22 cellular contexts compared by ENCODE assay signal in genomic region chr14:85789506-85789905, GRCh38.
"Had no signal": no experiment of that assay in that cellular context is flagged by ENCODE, and none has a peak within 500 bp of the region (broad histone marks: within the 10 kb centered on the region; RNA-seq: fewer than 3 reads in every experiment).

No MANE protein-coding gene starts in this region.

- H3K27me3 Mint-ChIP-seq: type B pancreatic cell had no signal

- H3K4me3 ChIP-seq: dorsolateral prefrontal cortex, gastrocnemius medialis, heart right ventricle, mucosa of descending colon, neural progenitor cell, ovary, right atrium auricular region, suprapubic skin, thyroid gland had no signal

- ATAC-seq: gastrocnemius medialis; heart right ventricle; left lobe of liver; mucosa of descending colon; naive thymus-derived CD8-positive, alpha-beta T cell had no signal

- DNase-seq: cortex of kidney; dorsolateral prefrontal cortex; effector CD8-positive, alpha-beta T cell; gastrocnemius medialis; heart right ventricle; hypothalamus; islet precursor cell; mammary epithelial cell; mucosa of descending colon; nucleus accumbens; ovary; small intestine; stimulated activated CD4-positive, alpha-beta T cell treated with anti-CD3 and anti-CD28 coated beads, Interleukin-12 subunit alpha, Interleukin-12 subunit beta, amount 100 ng/mL, for 4 hours; stimulated activated naive CD4-positive, alpha-beta T cell; thyroid gland had no signal

- H2AFZ ChIP-seq: neural progenitor cell had no signal

- H3K9ac ChIP-seq: neural progenitor cell had no signal

- H3K4me3 Mint-ChIP-seq: neural progenitor cell, type B pancreatic cell had no signal

- H3K9me3 Mint-ChIP-seq: neural progenitor cell, type B pancreatic cell had no signal

- H3K9me3 ChIP-seq: gastrocnemius medialis, ovary, right atrium auricular region, suprapubic skin, thyroid gland had no signal

- H3K36me3 ChIP-seq: gastrocnemius medialis, heart right ventricle, neural progenitor cell, ovary, right atrium auricular region, suprapubic skin, thyroid gland had no signal

- H3K4me2 ChIP-seq: neural progenitor cell had no signal

- H3K27ac Mint-ChIP-seq: naive thymus-derived CD8-positive, alpha-beta T cell; neural progenitor cell; type B pancreatic cell had no signal

- FAIRE-seq: small intestine, urothelium cell line had no signal

- H3K27ac ChIP-seq: dorsolateral prefrontal cortex, gastrocnemius medialis, heart right ventricle, neural progenitor cell, ovary, right atrium auricular region, suprapubic skin, thyroid gland had no signal

- H3K36me3 Mint-ChIP-seq: naive thymus-derived CD8-positive, alpha-beta T cell; neural progenitor cell; type B pancreatic cell had no signal

- H3K4me1 ChIP-seq: gastrocnemius medialis, heart right ventricle, right atrium auricular region, suprapubic skin, thyroid gland had no signal

- H3K27me3 ChIP-seq: gastrocnemius medialis, heart right ventricle, neural progenitor cell, ovary, right atrium auricular region, suprapubic skin, thyroid gland had no signal
